ENCODE assay signal across 8 cellular contexts in the genomic region with DNA sequence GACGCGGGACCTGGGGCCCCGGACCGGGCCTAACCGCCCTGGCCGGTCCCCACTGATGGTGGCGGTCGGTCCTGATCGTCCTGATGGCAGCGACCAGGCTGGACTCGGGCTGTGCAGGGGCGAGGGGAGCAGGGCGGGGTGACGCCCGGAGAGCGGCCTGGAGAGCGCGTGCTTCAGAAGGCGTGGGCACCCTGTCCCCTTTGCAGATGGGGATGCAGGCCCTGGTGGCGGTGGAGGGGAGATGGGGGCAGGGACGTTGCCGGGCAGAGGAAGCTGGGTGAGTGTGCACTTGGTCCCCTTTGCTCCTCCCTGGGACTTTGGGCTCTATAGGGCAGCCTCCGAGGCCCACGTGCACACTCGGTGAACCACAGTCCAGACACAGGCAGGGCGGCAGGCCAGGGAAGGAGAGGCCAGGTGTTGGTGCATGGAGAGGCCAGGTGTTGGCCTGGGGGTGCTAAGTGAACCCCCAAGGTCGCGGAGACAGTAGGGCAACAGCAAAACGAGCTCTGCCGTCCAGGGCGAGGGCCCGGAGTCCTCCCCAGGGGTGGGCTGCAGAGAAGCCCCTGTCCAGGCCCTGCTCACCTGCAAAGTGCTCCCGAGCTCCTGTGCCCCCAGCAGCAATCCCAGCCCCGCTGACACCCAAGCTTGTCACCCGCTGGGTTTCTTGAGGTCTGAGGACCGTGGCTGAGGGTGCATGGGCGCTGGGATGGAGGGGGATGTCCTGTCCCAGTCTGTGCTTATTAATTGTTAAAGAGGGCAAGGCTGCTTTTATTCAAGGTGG.
DNase-seq lines count a peak whose midpoint lies in the region; ATAC-seq lines count a peak whose summit lies in the region.

No MANE protein-coding gene starts in this region.

- H3K27ac ChIP-seq in muscle layer of colon (ENCODE audit: low read depth, low read length), result peak overlapping the region; percentile 77
- peak overlapping the region; percentile 98 for H3K27ac ChIP-seq in substantia nigra (ENCODE audit: low read depth, low read length, poor library complexity, severe bottlenecking)

- H3K9ac ChIP-seq in muscle layer of colon (ENCODE audit: low read length), result no peak overlapping the region

- peaks cover 17% of the 10 kb centered on the region for H3K4me1 ChIP-seq in muscle layer of colon (ENCODE audit: insufficient read depth, low read length)

- peak; percentile 11 for ATAC-seq in GM18517 (IDR thresholded peaks at IDR 0.05; ENCODE audit: unreplicated experiment)
- peak; percentile 6 for ATAC-seq in HG03378 (IDR thresholded peaks at IDR 0.05; ENCODE audit: unreplicated experiment)

- peak in 3 of 4 experiments; percentile 23 to 31 (median 24) for DNase-seq in activated CD4-positive, CD25-positive, alpha-beta regulatory T cell (lab: John Stamatoyannopoulos, UW)
- peak; percentile 18 for DNase-seq in effector CD4-positive, alpha-beta T cell
- DNase-seq in substantia nigra (lab: John Stamatoyannopoulos, UW) (peak in 15 of 49 donors; percentile 36 to 71 (median 61)), NCI-H345 treated with DMSO at 0.1 percent for 48 hours (lab: John Stamatoyannopoulos, UW; ENCODE audit: unreplicated experiment) (no peak)
- DNase-seq in NK-92 treated with Interleukin-12 subunit alpha and Interleukin-12 subunit beta, amount 100 ng/mL, for 24 hours (lab: John Stamatoyannopoulos, UW), result no peak

- H3K9me3 ChIP-seq in muscle layer of colon (ENCODE audit: low read length), result no peaks in the 10 kb centered on the region

- H3K27me3 ChIP-seq in muscle layer of colon (ENCODE audit: control insufficient read depth in 1 of 2, insufficient read depth in 2 of 2, low read length in 2 of 2), result no peaks in the 10 kb centered on the region

- peak overlapping the region; percentile 52 to 61 for H3K4me3 ChIP-seq in muscle layer of colon (ENCODE audit: low read depth in 1 of 2, low read length in 2 of 2)

- H3K36me3 ChIP-seq in muscle layer of colon (ENCODE audit: insufficient read depth, low read length), result no peaks in the 10 kb centered on the region

Comparison
In these comparisons a context has a peak if more than half of its experiments do, and no peak if none do; other contexts are left out.
1. DNase-seq: peak in activated CD4-positive, CD25-positive, alpha-beta regulatory T cell (3 of 4) and effector CD4-positive, alpha-beta T cell (single experiment); none in NCI-H345 treated with DMSO at 0.1 percent for 48 hours (single experiment) and NK-92 treated with Interleukin-12 subunit alpha and Interleukin-12 subunit beta, amount 100 ng/mL, for 24 hours (single experiment).